In the genomic region with DNA sequence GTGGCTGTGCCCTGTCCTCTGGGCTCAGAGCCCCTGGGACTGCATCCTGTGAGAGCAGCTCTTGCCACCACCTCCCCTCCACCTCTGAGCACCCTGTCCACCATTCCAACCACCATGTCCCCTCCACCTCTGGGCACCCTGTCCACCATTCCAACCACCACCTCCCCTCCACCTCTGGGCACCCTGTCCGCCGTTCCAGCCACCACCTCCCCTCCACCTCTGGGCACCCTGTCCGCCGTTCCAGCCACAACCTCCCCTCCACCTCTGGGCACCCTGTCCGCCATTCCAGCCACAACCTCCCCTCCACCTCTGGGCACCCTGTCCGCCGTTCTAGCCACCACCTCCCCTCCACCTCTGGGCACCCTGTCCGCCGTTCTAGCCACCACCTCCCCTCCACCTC, we compare ENCODE assay signal across 5 cellular contexts.
DNase-seq lines count a peak whose midpoint lies in the region; ATAC-seq and TF ChIP-seq lines count a peak whose summit lies in the region.
"Not testable (repeated sequence)": the region's sequence is repeated elsewhere in the genome, so short reads cannot be mapped to it uniquely, and the experiment has no call there.

No MANE protein-coding gene starts in this region.

- POLR2A ChIA-PET in CD4-positive, alpha-beta T cell (lab: Charles Lee); naive thymus-derived CD8-positive, alpha-beta T cell (lab: Charles Lee): not testable (repeated sequence)

- WGBS in mesenchymal stem cell = 80% methylated on average over 9 of the region's 9 CpGs
- 87% methylated on average over 9 of the region's 9 CpGs for WGBS in thymus

- H3K4ac ChIP-seq in mesenchymal stem cell (ENCODE audit: low read depth in 1 of 2, low read length in 2 of 2) = not testable (repeated sequence)

- not testable (repeated sequence) for H3K4me3 Mint-ChIP-seq in CD4-positive, alpha-beta T cell; activated naive CD4-positive, alpha-beta T cell treated with anti-CD3 and anti-CD28 coated beads, Interleukin-2, amount 10 ng/mL, durations not matched to agents 7 days and 5 days
- peak overlapping the region in 1 of 10 donors; percentile 22 for H3K4me3 Mint-ChIP-seq in naive thymus-derived CD8-positive, alpha-beta T cell

- peak overlapping the region; percentile 11 for H2AK5ac ChIP-seq in mesenchymal stem cell (ENCODE audit: low read length, severe bottlenecking)

- not testable (repeated sequence) for H2BK15ac ChIP-seq in mesenchymal stem cell (ENCODE audit: low read depth, poor library complexity, severe bottlenecking)

- H2BK12ac ChIP-seq in mesenchymal stem cell (ENCODE audit: low read length in 2 of 2) = not testable (repeated sequence)

- H2BK5ac ChIP-seq in mesenchymal stem cell (ENCODE audit: low read depth, low read length, poor library complexity, severe bottlenecking) = not testable (repeated sequence)

- H2AFZ ChIP-seq in mesenchymal stem cell (ENCODE audit: low read depth, low read length) = not testable (repeated sequence)

- peak overlapping the region; percentile 50 for H3K27ac ChIP-seq in CD4-positive, alpha-beta T cell (ENCODE audit: low read depth, low read length)
- not testable (repeated sequence) for H3K27ac ChIP-seq in mesenchymal stem cell (ENCODE audit: low read length, poor library complexity, severe bottlenecking)
- H3K27ac ChIP-seq in thymus (ENCODE audit: low read depth) = peak overlapping the region; percentile 15

- not testable (repeated sequence) for H3K4me3 ChIP-seq in mesenchymal stem cell (ENCODE audit: insufficient read depth in 1 of 2, low read depth in 1 of 2, low read length in 2 of 2); thymus (ENCODE audit: low read length)

- not testable (repeated sequence) for ATAC-seq in CD4-positive, alpha-beta T cell (ENCODE audit: poor library complexity); naive thymus-derived CD8-positive, alpha-beta T cell

- peak overlapping the region; percentile 99 for H3K27ac Mint-ChIP-seq in CD4-positive, alpha-beta T cell
- peak overlapping the region; percentile 75 for H3K27ac Mint-ChIP-seq in activated naive CD4-positive, alpha-beta T cell treated with anti-CD3 and anti-CD28 coated beads, Interleukin-2, amount 10 ng/mL, durations not matched to agents 7 days and 5 days
- peak overlapping the region in 7 of 10 donors; percentile 69 to 98 (median 95) for H3K27ac Mint-ChIP-seq in naive thymus-derived CD8-positive, alpha-beta T cell

- H4K8ac ChIP-seq in mesenchymal stem cell (ENCODE audit: low read length) = not testable (repeated sequence)

- DNase-seq in CD4-positive, alpha-beta T cell; activated naive CD4-positive, alpha-beta T cell treated with anti-CD3 and anti-CD28 coated beads, Interleukin-2, amount 10 ng/mL, durations not matched to agents 7 days and 5 days; mesenchymal stem cell: not testable (repeated sequence)
- peak in 1 of 10 donors; percentile 58 for DNase-seq in naive thymus-derived CD8-positive, alpha-beta T cell

- H3K36me3 ChIP-seq in mesenchymal stem cell (ENCODE audit: control insufficient read depth in 1 of 2, insufficient read depth in 2 of 2, low read depth in 1 of 2, low read length in 2 of 2); thymus (ENCODE audit: control insufficient read depth, insufficient read depth): not testable (repeated sequence)

- H3K14ac ChIP-seq in mesenchymal stem cell (ENCODE audit: low read length in 2 of 2) = not testable (repeated sequence)

- not testable (repeated sequence) for H3K36me3 Mint-ChIP-seq in CD4-positive, alpha-beta T cell (ENCODE audit: low read depth); activated naive CD4-positive, alpha-beta T cell treated with anti-CD3 and anti-CD28 coated beads, Interleukin-2, amount 10 ng/mL, durations not matched to agents 7 days and 5 days; naive thymus-derived CD8-positive, alpha-beta T cell

- H3K4me1 Mint-ChIP-seq in CD4-positive, alpha-beta T cell (ENCODE audit: low read depth) = peaks cover 47% of the 10 kb centered on the region
- H3K4me1 Mint-ChIP-seq in activated naive CD4-positive, alpha-beta T cell treated with anti-CD3 and anti-CD28 coated beads, Interleukin-2, amount 10 ng/mL, durations not matched to agents 7 days and 5 days = peaks cover 30% of the 10 kb centered on the region
- H3K4me1 Mint-ChIP-seq in naive thymus-derived CD8-positive, alpha-beta T cell = peaks cover 26 to 59% (median 37%) of the 10 kb centered on the region in 4 donors

- not testable (repeated sequence) for H3K9me3 Mint-ChIP-seq in CD4-positive, alpha-beta T cell; activated naive CD4-positive, alpha-beta T cell treated with anti-CD3 and anti-CD28 coated beads, Interleukin-2, amount 10 ng/mL, durations not matched to agents 7 days and 5 days; naive thymus-derived CD8-positive, alpha-beta T cell

- TF ChIP-seq CTCF in CD4-positive, alpha-beta T cell (IDR thresholded peaks at IDR 0.05) = not testable (repeated sequence)

- not testable (repeated sequence) for H3K23ac ChIP-seq in mesenchymal stem cell (ENCODE audit: low read length in 2 of 2)

- H3K18ac ChIP-seq in mesenchymal stem cell (ENCODE audit: low read depth in 1 of 2, low read length in 2 of 2) = not testable (repeated sequence)

- not testable (repeated sequence) for H2BK120ac ChIP-seq in mesenchymal stem cell (ENCODE audit: low read depth, low read length)

- H3K79me1 ChIP-seq in mesenchymal stem cell (replicated peaks; ENCODE audit: low read length, poor library complexity, severe bottlenecking) = not testable (repeated sequence)

- not testable (repeated sequence) for H4K91ac ChIP-seq in mesenchymal stem cell (ENCODE audit: low read length)

- H3K9ac ChIP-seq in mesenchymal stem cell (ENCODE audit: low read length) = not testable (repeated sequence)

- not testable (repeated sequence) for H3K27me3 Mint-ChIP-seq in CD4-positive, alpha-beta T cell; naive thymus-derived CD8-positive, alpha-beta T cell
- peaks cover 15% of the 10 kb centered on the region for H3K27me3 Mint-ChIP-seq in activated naive CD4-positive, alpha-beta T cell treated with anti-CD3 and anti-CD28 coated beads, Interleukin-2, amount 10 ng/mL, durations not matched to agents 7 days and 5 days

- intact Hi-C loops in CD4-positive, alpha-beta T cell (cut with DNase I, micrococcal nuclease) = not testable (repeated sequence)

- not testable (repeated sequence) for H3K27me3 ChIP-seq in CD4-positive, alpha-beta T cell (ENCODE audit: control insufficient read depth, insufficient read depth, low read length); mesenchymal stem cell (ENCODE audit: control insufficient read depth in 1 of 2, insufficient read depth in 1 of 2, low read length in 2 of 2); thymus (ENCODE audit: control insufficient read depth, insufficient read depth)

- H3K9me3 ChIP-seq in CD4-positive, alpha-beta T cell (ENCODE audit: control insufficient read depth, low read length); mesenchymal stem cell (ENCODE audit: control insufficient read depth, low read length); thymus (ENCODE audit: control insufficient read depth): not testable (repeated sequence)

- not testable (repeated sequence) for H3K4me2 ChIP-seq in mesenchymal stem cell (ENCODE audit: low read length, poor library complexity, severe bottlenecking)

- H3K4me1 ChIP-seq in mesenchymal stem cell (ENCODE audit: control insufficient read depth, insufficient read depth, low read depth, low read length) (peaks cover 34% of the 10 kb centered on the region), thymus (ENCODE audit: control insufficient read depth, insufficient read depth, low read length) (peaks cover 30% of the 10 kb centered on the region)

- CTCF ChIA-PET in CD4-positive, alpha-beta T cell (lab: Charles Lee); activated naive CD4-positive, alpha-beta T cell treated with anti-CD3 and anti-CD28 coated beads, Interleukin-2, amount 10 ng/mL, durations not matched to agents 7 days and 5 days (lab: Charles Lee): not testable (repeated sequence)
